8 cellular contexts compared by ENCODE assay signal in genomic region chr10:112981553-112981952, GRCh38. TPM values are rescaled to one million over a fixed set of nuclear protein-coding genes. Genes with fewer than 3 reads are reported as not detected.
DNase-seq lines count a peak whose midpoint lies in the region; ATAC-seq, FAIRE-seq and TF ChIP-seq lines count a peak whose summit lies in the region.

No MANE protein-coding gene starts in this region.

- no peak for TF ChIP-seq EP300 in K562 (IDR thresholded peaks at IDR 0.05; ENCODE audit: low read length)
- no peak for TF ChIP-seq EP300 in suprapubic skin (IDR thresholded peaks at IDR 0.05)

- ATAC-seq in GM21381 (IDR thresholded peaks at IDR 0.05; ENCODE audit: unreplicated experiment): peak; percentile 98
- peak; percentile 92 for ATAC-seq in HG03520 (IDR thresholded peaks at IDR 0.05; ENCODE audit: unreplicated experiment)
- ATAC-seq in K562: no peak
- ATAC-seq in foreskin keratinocyte: no peak

- FAIRE-seq in K562 (lab: Jason Lieb, UNC): no peak

- BruUV-seq in K562 (replicated peaks; lab: Mats Ljungman, UMichigan): no TSS peak

- peak; percentile 66 for DNase-seq in GM10248 (ENCODE audit: extremely low spot score)
- DNase-seq in K562 (ENCODE audit: extremely low read depth in 1 of 4, low spot score in 3 of 4): no peak
- no peak for DNase-seq in suprapubic skin (ENCODE audit: low spot score in 2 of 2)
- DNase-seq in foreskin keratinocyte: no peak
- no peak for DNase-seq in posterior vena cava (ENCODE audit: low spot score)
- no peak for DNase-seq in NCI-H128 (lab: John Stamatoyannopoulos, UW; ENCODE audit: unreplicated experiment)

- no peak overlapping the region for H3K9ac ChIP-seq in K562 (ENCODE audit: insufficient read depth in 1 of 2, low read depth in 2 of 2, low read length in 2 of 2)

- no peaks in the 10 kb centered on the region for H4K20me1 ChIP-seq in K562 (replicated peaks; ENCODE audit: control insufficient read depth, insufficient read depth, low read length)

- TF ChIP-seq CTCF in GM10248 (IDR thresholded peaks at IDR 0.05; ENCODE audit: control extremely low read depth, extremely low read depth, low read depth, missing control alignments) (no peak), K562 (IDR thresholded peaks at IDR 0.05 in 2 of 3, conservative IDR thresholded peaks at IDR 0.05 in 1 of 3; ENCODE audit: insufficient read depth in 2 of 3, low read depth in 1 of 3, low read length in 3 of 3) (no peak), suprapubic skin (IDR thresholded peaks at IDR 0.05) (no peak), foreskin keratinocyte (conservative IDR thresholded peaks at IDR 0.05) (no peak)

- CTCF ChIA-PET in GM10248 (lab: Yijun Ruan, JAX) (no interaction called here), K562 (lab: Yijun Ruan, JAX; ENCODE audit: low intra/inter-chr PET ratio) (no interaction called here)

- no peak overlapping the region for H3K4me2 ChIP-seq in K562 (ENCODE audit: insufficient read depth, low read length)

- in situ Hi-C loops in K562 (cut with MboI): no loop called here

- H3K36me3 ChIP-seq in K562 (ENCODE audit: control insufficient read depth, insufficient read depth, low read length): no peaks in the 10 kb centered on the region
- peaks cover 2% of the 10 kb centered on the region for H3K36me3 ChIP-seq in suprapubic skin

- POLR2A ChIA-PET in GM10248 (lab: Yijun Ruan, JAX): no interaction called here
- POLR2A ChIA-PET in K562 (lab: Yijun Ruan, JAX): no interaction called here

- no peaks in the 10 kb centered on the region for H3K79me2 ChIP-seq in K562 (ENCODE audit: control insufficient read depth, insufficient read depth, low read length)

- TF ChIP-seq POLR2A in K562 (conservative IDR thresholded peaks at IDR 0.05) (no peak), suprapubic skin (IDR thresholded peaks at IDR 0.05) (no peak)

- no peak overlapping the region for H2AFZ ChIP-seq in K562 (ENCODE audit: low read depth, low read length)

- no peak for TF ChIP-seq RAD21 in K562 (CRISPR knock-in tag; conservative IDR thresholded peaks at IDR 0.05 in 1 of 2, IDR thresholded peaks at IDR 0.05 in 1 of 2)

- no peaks in the 10 kb centered on the region for H3K27me3 ChIP-seq in K562 (ENCODE audit: control insufficient read depth in 2 of 2, insufficient read depth in 2 of 2, low read length in 2 of 2)
- no peaks in the 10 kb centered on the region for H3K27me3 ChIP-seq in suprapubic skin
- no peaks in the 10 kb centered on the region for H3K27me3 ChIP-seq in foreskin keratinocyte

- H3K9me1 ChIP-seq in K562 (ENCODE audit: control insufficient read depth, insufficient read depth, low read length): no peaks in the 10 kb centered on the region

- H3K27ac ChIP-seq in K562 (ENCODE audit: extremely low read depth, low read depth, low read length) (no peak overlapping the region), suprapubic skin (no peak overlapping the region), foreskin keratinocyte (no peak overlapping the region)

- WGBS in K562 (ENCODE audit: insufficient coverage, low coverage, missing lambda C conversion rate): 4% methylated on average over 7 of the region's 7 CpGs
- 76% methylated on average over 7 of the region's 7 CpGs for WGBS in suprapubic skin

- no peaks in the 10 kb centered on the region; a peak in 1 of 5 replicates for H3K4me1 ChIP-seq in K562 (replicated peaks in 1 of 2; ENCODE audit: control insufficient read depth in 2 of 2, insufficient read depth in 2 of 2, low read length in 2 of 2)
- H3K4me1 ChIP-seq in suprapubic skin: peaks cover 21% of the 10 kb centered on the region
- peaks cover 9% of the 10 kb centered on the region for H3K4me1 ChIP-seq in foreskin keratinocyte

- intact Hi-C loops in K562 (cut with micrococcal nuclease): no loop called here
- intact Hi-C loops in posterior vena cava (cut with DNase I): no loop called here

- H3K4me3 ChIP-seq in K562 (no peak overlapping the region), suprapubic skin (no peak overlapping the region)

- no peaks in the 10 kb centered on the region for H3K9me3 ChIP-seq in K562 (replicated peaks; ENCODE audit: control insufficient read depth, insufficient read depth, low read depth, low read length)
- H3K9me3 ChIP-seq in suprapubic skin: no peaks in the 10 kb centered on the region

TF ChIP-seq in K562, 482 proteins besides CTCF, POLR2A, EP300 and RAD21 (continues in another document):
- TF ChIP-seq GTF3C2 (IDR thresholded peaks at IDR 0.05; ENCODE audit: borderline replicate concordance, extremely low read depth, insufficient read length) (no peak), ZNF507 (tag; conservative IDR thresholded peaks at IDR 0.05) (no peak), ZNF76 (CRISPR knock-in tag; IDR thresholded peaks at IDR 0.05; ENCODE audit: borderline replicate concordance) (no peak), RCOR1 (IDR thresholded peaks at IDR 0.05; ENCODE audit: borderline replicate concordance in 1 of 2, low read depth in 2 of 2, low read length in 2 of 2) (peak in 1 of 2 experiments; percentile 58; a peak in 1 of 4 replicates), YBX1 (IDR thresholded peaks at IDR 0.05) (no peak), HES1 (IDR thresholded peaks at IDR 0.05; ENCODE audit: low read depth) (0 out of 2 replicates have a peak, but pooled peaks have one; percentile 17), ATF2 (CRISPR knock-in tag; IDR thresholded peaks at IDR 0.05) (no peak), FOXA1 (IDR thresholded peaks at IDR 0.05; ENCODE audit: borderline replicate concordance) (no peak), FOXA3 (CRISPR knock-in tag; conservative IDR thresholded peaks at IDR 0.05 in 1 of 2, IDR thresholded peaks at IDR 0.05 in 1 of 2) (0 out of 4 replicates have a peak, but pooled peaks of 1 of the 2 experiments have one; percentile 19), MXI1 (IDR thresholded peaks at IDR 0.05; ENCODE audit: low read depth, low read length) (no peak)

RNA-seq across cellular contexts. Expression of gene TCF7L2, which starts 31.5 kb away (rescaled TPM):
- total RNA-seq in K562 (2011; cell fraction: chromatin; rRNA removed; ENCODE audit: low replicate concordance): 1.9 and 4.4 TPM in 2 replicates
- total RNA-seq in K562 (2011; cell fraction: nucleolus; rRNA removed): 2.4 and 3.0 TPM in 2 replicates
- total RNA-seq in K562 (2011; cell fraction: nucleoplasm; rRNA removed): 1.9 and 2.7 TPM in 2 replicates
- 0.32 and 0.41 TPM in 2 replicates for total RNA-seq in K562 (2014; rRNA removed)
- total RNA-seq in K562 (2014; rRNA removed; fragmentation: Illumina TruSeq; extraction: Trizol): 0.48 and 0.80 TPM in 2 replicates
- total RNA-seq in K562 (2015; rRNA removed; fragmentation: Illumina TruSeq; extraction: Trizol): 0.68 and 1.2 TPM in 2 replicates
- total RNA-seq in K562 (2021): 2.0 and 2.8 TPM in 2 replicates
- 0.42 and 0.53 TPM in 2 replicates for polyA plus RNA-seq in K562 (2011; rRNA removed)
- 0.15 and 0.35 TPM in 2 replicates for polyA plus RNA-seq in K562 (2011; cell fraction: cytosol; rRNA removed)
- polyA plus RNA-seq in K562 (2011; cell fraction: nucleus; rRNA removed): 1.6 and 2.2 TPM in 2 replicates
- 1.4 and 2.2 TPM in 2 replicates for polyA plus RNA-seq in K562 (2012)
- polyA plus RNA-seq in K562 (2014; fragmentation: Illumina TruSeq; extraction: Trizol): 2.1 and 2.4 TPM in 2 replicates
- polyA plus RNA-seq in K562 (2014; fragmentation: Nextera tagmentation; extraction: Ambion mirVana): under 1 TPM; 0.52 to 0.92 TPM
- polyA plus RNA-seq in K562 (2014; rRNA removed): 0.39 and 1.4 TPM in 2 replicates
- 0.25 and 0.69 TPM in 2 replicates for polyA minus RNA-seq in K562 (2011; rRNA and poly(A)+ RNA removed)
- polyA minus RNA-seq in K562 (2011; cell fraction: cytosol; rRNA and poly(A)+ RNA removed): 0.91 and 1.5 TPM in 2 replicates
- polyA minus RNA-seq in K562 (2011; cell fraction: nucleus; rRNA and poly(A)+ RNA removed): 1.6 and 2.4 TPM in 2 replicates
- 10 to 100 TPM in 3 of 4 donors, 1 to 10 TPM in 1; 9.9 to 23.3 (median 15.2) TPM for total RNA-seq in suprapubic skin
- total RNA-seq in foreskin keratinocyte: 4.7 and 5.1 TPM in 2 replicates
- polyA plus RNA-seq in foreskin keratinocyte: 2.4 and 2.6 TPM in 2 replicates
- 10 to 100 TPM; 26.8 to 29.6 TPM for total RNA-seq in posterior vena cava

Comparison
In these comparisons a context has a peak if more than half of its experiments do, and no peak if none do; other contexts are left out.
1. ATAC-seq: peak in GM21381 (single experiment) and HG03520 (single experiment); none in K562 (single experiment) and foreskin keratinocyte (single experiment).